13 cellular contexts compared by ENCODE assay signal in genomic region chr16:67388591-67388990, GRCh38. TPM values are rescaled to one million over a fixed set of nuclear protein-coding genes. Genes with fewer than 3 reads are reported as not detected.
"Had no signal": no experiment of that assay in that cellular context is flagged by ENCODE, and none has a peak within 500 bp of the region (broad histone marks: within the 10 kb centered on the region; RNA-seq: fewer than 3 reads in every experiment).

No MANE protein-coding gene starts in this region.

- H3K9me3 Mint-ChIP-seq: activated naive CD4-positive, alpha-beta T cell treated with anti-CD3 and anti-CD28 coated beads for 36 hours; activated T-helper 17 cell treated with anti-CD3 and anti-CD28 coated beads, Interleukin-2, amount 50 U/mL, for 72 hours; naive B cell had no signal

- H3K27ac ChIP-seq: tibial artery had no signal

- H3K4me3 Mint-ChIP-seq: activated naive CD4-positive, alpha-beta T cell treated with anti-CD3 and anti-CD28 coated beads for 36 hours; activated T-helper 17 cell treated with anti-CD3 and anti-CD28 coated beads, Interleukin-2, amount 50 U/mL, for 72 hours; naive B cell had no signal

- H3K36me3 ChIP-seq: tibial artery had no signal

- H3K27ac Mint-ChIP-seq: activated naive CD4-positive, alpha-beta T cell treated with anti-CD3 and anti-CD28 coated beads for 36 hours; activated T-helper 17 cell treated with anti-CD3 and anti-CD28 coated beads, Interleukin-2, amount 50 U/mL, for 72 hours had no signal

- H3K36me3 Mint-ChIP-seq: naive B cell had no signal

- H3K4me3 ChIP-seq: mucosa of descending colon, tibial artery had no signal

- DNase-seq: activated CD4-positive, alpha-beta T cell treated with anti-CD3 and anti-CD28 coated beads, Interleukin-2, amount 50 U/mL, for 4 hours; activated naive CD4-positive, alpha-beta T cell treated with anti-CD3 and anti-CD28 coated beads for 36 hours; activated T-cell treated with anti-CD3 and anti-CD28 coated beads, Interleukin-2, amount 50 U/mL, for 1 hour; cortex of kidney; effector CD4-positive, alpha-beta T cell; kidney glomerular epithelial cell; left ventricle myocardium superior; mucosa of descending colon; naive B cell; stimulated activated naive CD4-positive, alpha-beta T cell; tibial artery had no signal

- ATAC-seq: activated T-helper 17 cell treated with anti-CD3 and anti-CD28 coated beads, Interleukin-2, amount 50 U/mL, for 72 hours; left ventricle myocardium superior; mucosa of descending colon had no signal

- H3K9me3 ChIP-seq: mucosa of descending colon, tibial artery had no signal

RNA-seq across cellular contexts. Expression of gene TPPP3, which starts 4.7 kb away (rescaled TPM):
- total RNA-seq: activated naive CD4-positive, alpha-beta T cell treated with anti-CD3 and anti-CD28 coated beads for 36 hours; T-helper 1 cell treated with Interleukin-12 subunit alpha and Interleukin-12 subunit beta and Interleukin-4 antibody, amounts not matched to agents 30 ng/mL and 1 ng/mL, for 36 hours had no signal

RNA-seq across cellular contexts. Expression of gene HSD11B2, which starts 42.3 kb away (rescaled TPM):
- total RNA-seq: T-helper 1 cell treated with Interleukin-12 subunit alpha and Interleukin-12 subunit beta and Interleukin-4 antibody, amounts not matched to agents 30 ng/mL and 1 ng/mL, for 36 hours had no signal
